ENCODE assay signal across 8 cellular contexts in the genomic region with DNA sequence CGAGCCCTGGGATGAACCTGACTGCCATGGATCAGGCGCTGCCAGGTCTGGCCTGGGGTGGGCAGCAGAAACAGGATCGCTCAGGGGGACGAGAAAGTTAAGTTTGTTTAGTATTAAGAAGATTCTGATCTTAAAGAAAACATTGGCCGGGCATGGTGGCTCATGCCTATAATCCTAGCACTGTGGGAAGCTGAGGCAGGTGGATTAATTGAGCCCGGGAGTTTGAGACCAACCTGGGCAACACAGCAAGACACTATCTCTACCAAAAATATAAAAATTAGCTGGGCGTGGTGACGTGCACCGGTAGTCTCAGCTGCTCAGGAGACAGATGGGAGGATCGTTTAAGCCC. TPM values are rescaled to one million over a fixed set of nuclear protein-coding genes. Genes with fewer than 3 reads are reported as not detected.
A peak's percentile ranks its signal among the peaks of the same experiment; 100 is the strongest.
DNase-seq lines count a peak whose midpoint lies in the region; ATAC-seq and TF ChIP-seq lines count a peak whose summit lies in the region.

No MANE protein-coding gene starts in this region.

- ATAC-seq in T-helper 17 cell (no peak), GM21576 (IDR thresholded peaks at IDR 0.05; ENCODE audit: unreplicated experiment) (no peak)
- ATAC-seq in stimulated activated naive B cell treated with anti-CD40 and anti-IgM and Interleukin-4, amounts not matched to agents 10 μg/mL and 1 μg/mL and 100 μg/mL, for 72 hours (replicated peaks) = no peak

- H3K9me3 Mint-ChIP-seq in T-helper 2 cell treated with Interferon-gamma antibody and Interleukin-4, amounts not matched to agents 5 μg/mL and 100 μg/mL, for 36 hours = no peaks in the 10 kb centered on the region
- H3K9me3 Mint-ChIP-seq in stimulated activated naive B cell treated with anti-CD40 and anti-IgM and Interleukin-4, amounts not matched to agents 10 μg/mL and 1 μg/mL and 100 μg/mL, for 72 hours = no peaks in the 10 kb centered on the region

- TF ChIP-seq CTCF in fibroblast of villous mesenchyme (IDR thresholded peaks at IDR 0.05; ENCODE audit: insufficient read depth, low read depth, low read length) (no peak), lower leg skin (IDR thresholded peaks at IDR 0.05) (no peak)

- peak overlapping the region; percentile 3 for H3K27ac Mint-ChIP-seq in T-helper 2 cell treated with Interferon-gamma antibody and Interleukin-4, amounts not matched to agents 5 μg/mL and 100 μg/mL, for 36 hours
- H3K27ac Mint-ChIP-seq in T-helper 17 cell = peak overlapping the region; percentile 29
- peak overlapping the region; percentile 20 for H3K27ac Mint-ChIP-seq in stimulated activated naive B cell treated with anti-CD40 and anti-IgM and Interleukin-4, amounts not matched to agents 10 μg/mL and 1 μg/mL and 100 μg/mL, for 72 hours

- peak overlapping the region; percentile 45 for H3K4me3 Mint-ChIP-seq in T-helper 2 cell treated with Interferon-gamma antibody and Interleukin-4, amounts not matched to agents 5 μg/mL and 100 μg/mL, for 36 hours
- no peak overlapping the region for H3K4me3 Mint-ChIP-seq in T-helper 17 cell
- peak overlapping the region in 1 of 2 donors; percentile 28 for H3K4me3 Mint-ChIP-seq in stimulated activated naive B cell treated with anti-CD40 and anti-IgM and Interleukin-4, amounts not matched to agents 10 μg/mL and 1 μg/mL and 100 μg/mL, for 72 hours

- H3K27me3 Mint-ChIP-seq in T-helper 2 cell treated with Interferon-gamma antibody and Interleukin-4, amounts not matched to agents 5 μg/mL and 100 μg/mL, for 36 hours (ENCODE audit: low read depth) = no peaks in the 10 kb centered on the region
- H3K27me3 Mint-ChIP-seq in T-helper 17 cell = no peaks in the 10 kb centered on the region
- no peaks in the 10 kb centered on the region for H3K27me3 Mint-ChIP-seq in stimulated activated naive B cell treated with anti-CD40 and anti-IgM and Interleukin-4, amounts not matched to agents 10 μg/mL and 1 μg/mL and 100 μg/mL, for 72 hours

- peaks cover 7% of the 10 kb centered on the region for H3K36me3 Mint-ChIP-seq in T-helper 2 cell treated with Interferon-gamma antibody and Interleukin-4, amounts not matched to agents 5 μg/mL and 100 μg/mL, for 36 hours (ENCODE audit: low read depth)
- H3K36me3 Mint-ChIP-seq in T-helper 17 cell (ENCODE audit: low read depth) = no peaks in the 10 kb centered on the region
- peaks cover 4 to 5% of the 10 kb centered on the region in 2 donors for H3K36me3 Mint-ChIP-seq in stimulated activated naive B cell treated with anti-CD40 and anti-IgM and Interleukin-4, amounts not matched to agents 10 μg/mL and 1 μg/mL and 100 μg/mL, for 72 hours

- DNase-seq in T-helper 2 cell treated with Interferon-gamma antibody and Interleukin-4, amounts not matched to agents 5 μg/mL and 100 μg/mL, for 36 hours (ENCODE audit: low spot score) = no peak
- no peak for DNase-seq in T-helper 2 cell
- DNase-seq in T-helper 17 cell = no peak
- no peak for DNase-seq in fibroblast of villous mesenchyme (ENCODE audit: low read depth)
- DNase-seq in stimulated activated naive B cell treated with anti-CD40 and anti-IgM and Interleukin-4, amounts not matched to agents 10 μg/mL and 1 μg/mL and 100 μg/mL, for 72 hours = no peak
- DNase-seq in nucleus accumbens (lab: John Stamatoyannopoulos, UW) = no peak
- no peak for DNase-seq in lower leg skin (ENCODE audit: low spot score in 2 of 2)

- intact Hi-C loops in lower leg skin (cut with DNase I; ENCODE audit: low total_unique reads) = no loop called here

- H3K9me3 ChIP-seq in T-helper 17 cell (ENCODE audit: control insufficient read depth, low read length, poor library complexity, severe bottlenecking) = no peaks in the 10 kb centered on the region

- peak overlapping the region; percentile 41 for H3K4me3 ChIP-seq in fibroblast of villous mesenchyme (ENCODE audit: low read depth, low read length)
- no peak overlapping the region for H3K4me3 ChIP-seq in lower leg skin (ENCODE audit: low read depth, poor library complexity, severe bottlenecking)

- 51 to 79% methylated on average over 10 of the region's 10 CpGs for WGBS in lower leg skin, 2 donors

- no peak for TF ChIP-seq POLR2A in lower leg skin (IDR thresholded peaks at IDR 0.05)

- peaks cover 13% of the 10 kb centered on the region for H3K4me1 Mint-ChIP-seq in T-helper 2 cell treated with Interferon-gamma antibody and Interleukin-4, amounts not matched to agents 5 μg/mL and 100 μg/mL, for 36 hours (ENCODE audit: low read depth)
- H3K4me1 Mint-ChIP-seq in T-helper 17 cell = peaks cover 7% of the 10 kb centered on the region
- peaks cover 16 to 27% of the 10 kb centered on the region in 2 donors for H3K4me1 Mint-ChIP-seq in stimulated activated naive B cell treated with anti-CD40 and anti-IgM and Interleukin-4, amounts not matched to agents 10 μg/mL and 1 μg/mL and 100 μg/mL, for 72 hours

RNA-seq across cellular contexts. Expression of a gene that starts 0.7 kb away (rescaled TPM):
- 1,000 to 10,000 TPM; 1,780 to 2,536 TPM for total RNA-seq in T-helper 17 cell
- total RNA-seq in fibroblast of villous mesenchyme = 3,767 and 4,290 TPM in 2 replicates
- total RNA-seq in lower leg skin = 100 to 1,000 TPM; 278 to 636 (median 365) TPM

RNA-seq across cellular contexts. Expression of a gene that starts 4.0 kb away (rescaled TPM):
- total RNA-seq in T-helper 17 cell (100 to 1,000 TPM; 121 to 132 TPM), fibroblast of villous mesenchyme (34.5 and 35.1 TPM in 2 replicates), lower leg skin (10 to 100 TPM; 43.4 to 67.0 (median 52.1) TPM)

RNA-seq across cellular contexts. Expression of a gene that starts 23.0 kb away (rescaled TPM):
- 1,000 to 10,000 TPM; 4,596 to 4,820 TPM for total RNA-seq in T-helper 17 cell
- 1,310 and 1,322 TPM in 2 replicates for total RNA-seq in fibroblast of villous mesenchyme
- total RNA-seq in lower leg skin = 1,000 to 10,000 TPM; 3,266 to 8,500 (median 5,564) TPM

RNA-seq across cellular contexts. Expression of a gene that starts 33.9 kb away (rescaled TPM):
- total RNA-seq in T-helper 17 cell (10 to 100 TPM; 20.5 to 22.6 TPM), fibroblast of villous mesenchyme (45.4 and 53.5 TPM in 2 replicates), lower leg skin (10 to 100 TPM; 10.5 to 28.5 (median 16.9) TPM)

RNA-seq across cellular contexts. Expression of a gene that starts 36.2 kb away (rescaled TPM):
- total RNA-seq in T-helper 17 cell = 10 to 100 TPM; 84.1 to 95.7 TPM
- 15.5 and 17.4 TPM in 2 replicates for total RNA-seq in fibroblast of villous mesenchyme
- total RNA-seq in lower leg skin = 10 to 100 TPM; 34.1 to 89.6 (median 49.0) TPM
